In the genomic region with DNA sequence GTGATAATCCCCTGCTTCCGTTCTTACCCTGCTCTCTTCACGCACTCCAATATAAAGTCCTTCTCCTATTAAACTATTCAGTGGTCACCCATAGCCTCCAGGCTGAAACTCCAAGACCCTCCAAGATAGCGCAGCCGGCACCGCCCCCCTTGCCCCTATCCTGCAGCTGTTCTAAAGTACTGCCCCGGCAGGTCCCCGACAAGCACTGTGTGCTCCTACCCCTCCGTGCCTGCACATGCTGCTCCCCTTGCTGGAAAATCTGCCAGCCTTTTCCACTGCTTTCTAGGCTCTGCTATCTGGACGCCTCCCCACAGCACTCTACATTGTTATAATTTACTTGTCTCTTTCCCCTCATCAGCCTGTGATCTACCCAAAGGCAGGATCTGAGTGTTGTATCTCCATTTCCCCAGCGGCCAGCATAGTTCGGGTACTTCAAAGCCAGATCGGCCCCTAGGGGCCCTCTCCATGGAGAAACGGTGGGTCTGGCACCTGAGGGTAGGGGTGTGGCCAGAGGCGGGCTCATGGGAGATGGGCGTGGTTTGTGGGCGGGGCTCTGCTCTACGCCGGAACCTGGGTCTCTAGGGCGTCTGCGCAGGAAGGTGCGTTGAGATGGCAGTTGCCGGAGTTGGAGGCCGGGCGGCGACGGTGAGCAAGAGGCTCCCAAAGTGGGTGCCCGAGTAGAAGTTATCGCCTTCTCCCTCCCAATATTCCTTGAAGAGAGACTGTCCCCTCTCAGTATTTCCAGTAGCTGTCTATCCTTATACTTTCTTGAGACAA, we compare ENCODE assay signal across 8 cellular contexts.
DNase-seq lines count a peak whose midpoint lies in the region; ATAC-seq and TF ChIP-seq lines count a peak whose summit lies in the region.

No MANE protein-coding gene starts in this region.

- no peak overlapping the region for H3K27ac ChIP-seq in RWPE2 (ENCODE audit: poor library complexity, severe bottlenecking)

- no peaks in the 10 kb centered on the region; the same call in 1 of the 2 replicates for H3K36me3 ChIP-seq in RWPE2 (ENCODE audit: low read depth)

- no peaks in the 10 kb centered on the region for H3K4me1 ChIP-seq in RWPE2 (ENCODE audit: insufficient read depth, poor library complexity, severe bottlenecking)

- H3K27me3 ChIP-seq in RWPE2 (ENCODE audit: insufficient read depth, poor library complexity, severe bottlenecking): no peaks in the 10 kb centered on the region

- peak; percentile 44; the same call in 2 of the 3 replicates for ATAC-seq in RWPE2 (ENCODE audit: low read depth)
- peak; percentile 77 for ATAC-seq in left colon
- no peak for ATAC-seq in HG02884 (IDR thresholded peaks at IDR 0.05; ENCODE audit: unreplicated experiment)
- ATAC-seq in HG02678 (IDR thresholded peaks at IDR 0.05; ENCODE audit: unreplicated experiment): no peak

- no peaks in the 10 kb centered on the region for H3K9me3 ChIP-seq in RWPE2 (ENCODE audit: severe bottlenecking)

- H3K4me3 ChIP-seq in RWPE2 (ENCODE audit: severe bottlenecking): no peak overlapping the region

- intact Hi-C loops in left colon (cut with DNase I, micrococcal nuclease): no loop called here

- no peak for DNase-seq in RWPE2 (ENCODE audit: low spot score)
- peak; percentile 17 for DNase-seq in activated naive CD8-positive, alpha-beta T cell treated with anti-CD3 and anti-CD28 coated beads, Interleukin-2, amount 50 U/mL, for 16 hours (ENCODE audit: low read depth, low spot score)
- peak; percentile 54 to 60 for DNase-seq in left colon
- peak; percentile 66 for DNase-seq in stimulated activated CD8-positive, alpha-beta memory T cell treated with anti-CD3 and anti-CD28 coated beads, Interleukin-4, amount 100 ng/mL, for 48 hours
- DNase-seq in globus pallidus (ENCODE audit: low spot score): no peak
- no peak for DNase-seq in inferior parietal cortex (ENCODE audit: extremely low spot score)

- TF ChIP-seq CTCF in RWPE2 (IDR thresholded peaks at IDR 0.05; ENCODE audit: poor library complexity, severe bottlenecking): no peak

Comparison
In these comparisons a context has a peak if more than half of its experiments do, and no peak if none do; other contexts are left out.
1. ATAC-seq: peak in RWPE2 (single experiment) and left colon (single experiment); none in HG02884 (single experiment) and HG02678 (single experiment).
2. DNase-seq: peak in activated naive CD8-positive, alpha-beta T cell treated with anti-CD3 and anti-CD28 coated beads, Interleukin-2, amount 50 U/mL, for 16 hours (single experiment), left colon (2 of 2) and stimulated activated CD8-positive, alpha-beta memory T cell treated with anti-CD3 and anti-CD28 coated beads, Interleukin-4, amount 100 ng/mL, for 48 hours (single experiment); none in RWPE2 (single experiment), globus pallidus (single experiment) and inferior parietal cortex (single experiment).